Comparison of ENCODE assay signal across 12 cellular contexts in the genomic region with DNA sequence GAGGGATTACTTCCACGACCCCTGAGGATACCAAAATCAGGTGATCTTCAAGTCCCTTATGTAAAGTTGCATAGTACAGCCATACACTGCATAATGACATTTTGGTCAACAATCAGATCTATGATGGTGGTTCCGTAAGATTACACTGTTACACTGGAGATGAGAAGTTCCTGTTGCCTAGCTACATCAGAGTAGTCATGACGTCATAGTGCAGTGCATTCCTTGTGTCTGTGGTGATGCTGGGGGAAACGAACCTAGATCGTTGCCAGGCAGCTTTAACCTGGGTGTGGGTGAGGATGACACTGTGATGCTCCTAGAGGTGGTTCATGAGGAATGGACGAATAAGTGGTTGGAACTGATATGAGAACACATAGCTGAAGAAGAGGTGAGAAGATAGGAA.
"Had no signal": no experiment of that assay in that cellular context is flagged by ENCODE, and none has a peak within 500 bp of the region (broad histone marks: within the 10 kb centered on the region; RNA-seq: fewer than 3 reads in every experiment).

No MANE protein-coding gene starts in this region.

- ATAC-seq: gastroesophageal sphincter; left colon; mucosa of descending colon; naive thymus-derived CD8-positive, alpha-beta T cell had no signal

- H3K27me3 Mint-ChIP-seq: naive thymus-derived CD8-positive, alpha-beta T cell had no signal

- H3K4me3 Mint-ChIP-seq: naive thymus-derived CD8-positive, alpha-beta T cell had no signal

- DNase-seq: effector memory CD4-positive, alpha-beta T cell; esophagus squamous epithelium; foreskin fibroblast; glutamatergic neuron; left colon; mucosa of descending colon; naive thymus-derived CD8-positive, alpha-beta T cell; posterior cingulate gyrus; small intestine; stimulated activated CD4-positive, alpha-beta T cell treated with anti-CD3 and anti-CD28 coated beads, Interleukin-2, amount 100 ng/mL, for 48 hours; stimulated activated naive CD4-positive, alpha-beta T cell treated with Interleukin-2 at 50 U/mL for 16 hours had no signal
